Comparison of ENCODE assay signal across 13 cellular contexts in genomic region chr4:48490680-48491513, GRCh38. TPM values are rescaled to one million over a fixed set of nuclear protein-coding genes. Genes with fewer than 3 reads are reported as not detected.
DNase-seq lines count a peak whose midpoint lies in the region; ATAC-seq and TF ChIP-seq lines count a peak whose summit lies in the region.
"Had no signal": no experiment of that assay in that cellular context is flagged by ENCODE, and none has a peak within 500 bp of the region (broad histone marks: within the 10 kb centered on the region; RNA-seq: fewer than 3 reads in every experiment).

No MANE protein-coding gene starts in this region.

- H3K36me3 ChIP-seq in BLaER1 (peaks cover 17% of the 10 kb centered on the region), IMR-90 (ENCODE audit: control insufficient read depth, insufficient read depth, low read length) (no peaks in the 10 kb centered on the region; the same call in 1 of the 2 replicates), neuronal stem cell (replicated peaks in 1 of 2; ENCODE audit: control insufficient read depth in 2 of 2, insufficient read depth in 2 of 2, low read length in 2 of 2) (peaks cover 0 to 3% of the 10 kb centered on the region in 2 donors)

- H2BK5ac ChIP-seq in IMR-90 (ENCODE audit: low read depth, low read length, poor library complexity, severe bottlenecking) (no peak overlapping the region), neuronal stem cell (ENCODE audit: low read length) (peak overlapping the region; percentile 10)

- H3K56ac ChIP-seq in IMR-90 (ENCODE audit: extremely low read depth, insufficient read depth, low read length): no peak overlapping the region; the same call in 1 of the 2 replicates

- H3K4me1 ChIP-seq in BLaER1: no peaks in the 10 kb centered on the region
- H3K4me1 ChIP-seq in IMR-90 (ENCODE audit: control insufficient read depth, insufficient read depth, low read length): no peaks in the 10 kb centered on the region
- H3K4me1 ChIP-seq in foreskin keratinocyte: peaks cover 4% of the 10 kb centered on the region
- H3K4me1 ChIP-seq in neuronal stem cell (ENCODE audit: control insufficient read depth in 2 of 2, insufficient read depth in 1 of 2, low read depth in 1 of 2, low read length in 2 of 2): peaks cover 0 to 2% of the 10 kb centered on the region in 2 donors

- H3K4ac ChIP-seq in IMR-90 (ENCODE audit: low read depth, low read length) (no peak overlapping the region), neuronal stem cell (ENCODE audit: low read length) (no peak overlapping the region)

- no peak overlapping the region for H2BK12ac ChIP-seq in neuronal stem cell (ENCODE audit: low read length)

- H2BK20ac ChIP-seq in IMR-90 (ENCODE audit: low read depth, low read length): no peak overlapping the region

- H3K27me3 ChIP-seq in BLaER1 (peaks cover 43% of the 10 kb centered on the region), IMR-90 (ENCODE audit: control insufficient read depth, insufficient read depth, low read length) (peaks cover 55% of the 10 kb centered on the region), foreskin keratinocyte (peaks cover 75% of the 10 kb centered on the region), neuronal stem cell (ENCODE audit: control insufficient read depth in 3 of 3, insufficient read depth in 3 of 3, low read depth in 1 of 3, low read length in 3 of 3) (peaks cover 0 to 41% (median 15%) of the 10 kb centered on the region in 3 experiments)

- BruUV-seq in IMR-90 (replicated peaks; lab: Mats Ljungman, UMichigan): no TSS peak

- in situ Hi-C loops in IMR-90 (cut with MboI; ENCODE audit: low sequenced_read_pairs): loop anchor here (25.0 kb wide), 1 partner anchor 104 kb away; no protein-coding TSS in a partner anchor

- H3K4me3 ChIP-seq in BLaER1: peak overlapping the region; percentile 44
- no peak overlapping the region for H3K4me3 ChIP-seq in IMR-90 (ENCODE audit: insufficient read depth, low read depth, low read length)
- peak overlapping the region in 1 of 2 donors; percentile 78 for H3K4me3 ChIP-seq in neuronal stem cell (ENCODE audit: low read length in 2 of 2)

- no peak overlapping the region for H2AK9ac ChIP-seq in IMR-90 (replicated peaks; ENCODE audit: low read depth, low read length, poor library complexity)

- H2BK15ac ChIP-seq in IMR-90 (ENCODE audit: low read depth, low read length): no peak overlapping the region
- H2BK15ac ChIP-seq in neuronal stem cell (ENCODE audit: low read length): peak overlapping the region; percentile 60

- intact Hi-C loops in IMR-90 (cut with micrococcal nuclease): no loop called here

- H3K79me1 ChIP-seq in IMR-90 (ENCODE audit: low read depth in 1 of 2, low read length in 2 of 2) (no peaks in the 10 kb centered on the region), neuronal stem cell (ENCODE audit: low read depth, low read length) (no peaks in the 10 kb centered on the region)

- H4K8ac ChIP-seq in IMR-90 (ENCODE audit: low read depth in 2 of 2, low read length in 2 of 2) (no peak overlapping the region), neuronal stem cell (ENCODE audit: low read depth, low read length) (no peak overlapping the region)

- H3K23ac ChIP-seq in IMR-90 (ENCODE audit: low read depth, low read length) (no peak overlapping the region), neuronal stem cell (ENCODE audit: low read depth, low read length, poor library complexity) (peak overlapping the region; percentile 47)

- no peak overlapping the region for H4K5ac ChIP-seq in IMR-90 (ENCODE audit: low read depth, low read length)

- no peak overlapping the region for H3K18ac ChIP-seq in IMR-90 (ENCODE audit: low read depth, low read length)
- H3K18ac ChIP-seq in neuronal stem cell (ENCODE audit: low read length): peak overlapping the region; percentile 88

- TF ChIP-seq CTCF in IMR-90 (conservative IDR thresholded peaks at IDR 0.05; ENCODE audit: low read depth, low read length): no peak
- TF ChIP-seq CTCF in foreskin keratinocyte (conservative IDR thresholded peaks at IDR 0.05): no peak

- H4K91ac ChIP-seq in IMR-90 (ENCODE audit: insufficient read depth, low read depth, low read length) (no peak overlapping the region), neuronal stem cell (ENCODE audit: low read depth, low read length, poor library complexity) (peak overlapping the region; percentile 25)

- H3K9me1 ChIP-seq in IMR-90 (ENCODE audit: insufficient read depth, low read length): no peaks in the 10 kb centered on the region; the same call in 1 of the 2 replicates

- TF ChIP-seq POLR2A in IMR-90 (IDR thresholded peaks at IDR 0.05; ENCODE audit: low read depth, low read length): no peak

- CTCF ChIA-PET in IMR-90 (lab: Yijun Ruan, JAX): no interaction called here

- H2BK120ac ChIP-seq in IMR-90 (ENCODE audit: low read depth, low read length): no peak overlapping the region
- H2BK120ac ChIP-seq in neuronal stem cell (ENCODE audit: low read depth, low read length): no peak overlapping the region

- TF ChIP-seq RAD21 in IMR-90 (IDR thresholded peaks at IDR 0.05; ENCODE audit: low read length): no peak

- POLR2A ChIA-PET in IMR-90 (lab: Charles Lee; ENCODE audit: unreplicated experiment): no interaction called here

- H3K14ac ChIP-seq in IMR-90 (replicated peaks; ENCODE audit: low read depth, low read length): no peak overlapping the region
- H3K14ac ChIP-seq in neuronal stem cell (ENCODE audit: low read length): peak overlapping the region; percentile 49

- H3K4me2 ChIP-seq in BLaER1 (no peak overlapping the region), IMR-90 (ENCODE audit: low read depth, low read length) (no peak overlapping the region), neuronal stem cell (ENCODE audit: insufficient read depth, low read length, poor library complexity, severe bottlenecking) (peak overlapping the region; percentile 85)

- H2AFZ ChIP-seq in IMR-90 (replicated peaks; ENCODE audit: low read length, poor library complexity) (peak overlapping the region; percentile 78), neuronal stem cell (ENCODE audit: low read length) (no peak overlapping the region)

- DNase-seq in IMR-90 (no peak), foreskin keratinocyte (no peak), neuronal stem cell (ENCODE audit: low spot score) (no peak), NCI-H526 treated with DMSO at 0.1 percent for 48 hours (lab: John Stamatoyannopoulos, UW) (no peak), AML-193 (lab: John Stamatoyannopoulos, UW) (no peak)

- dilution Hi-C loops in IMR-90 (cut with HindIII; ENCODE audit: low sequenced_read_pairs, unreplicated experiment): no loop called here

- no peak overlapping the region for H2AK5ac ChIP-seq in IMR-90 (ENCODE audit: low read depth, low read length)
- H2AK5ac ChIP-seq in neuronal stem cell (ENCODE audit: low read depth, low read length): peak overlapping the region; percentile 64

- H3K9me3 ChIP-seq in BLaER1 (peaks cover 28% of the 10 kb centered on the region), IMR-90 (ENCODE audit: control insufficient read depth, insufficient read depth, low read length) (peaks cover 18% of the 10 kb centered on the region), neuronal stem cell (replicated peaks in 1 of 2; ENCODE audit: control insufficient read depth in 2 of 2, insufficient read depth in 1 of 2, low read depth in 1 of 2, low read length in 2 of 2) (no peaks in the 10 kb centered on the region)

- WGBS in IMR-90 (ENCODE audit: extremely low coverage in 2 of 2, insufficient read length in 1 of 2), 2 experiments: 7% methylated on average over 55 of the region's 104 CpGs; no CpG with 5 or more reads in 1 of the 2 experiments
- no CpG with 5 or more reads among the region's 104 CpGs for WGBS in neuronal stem cell (ENCODE audit: extremely low coverage in 2 of 2, insufficient read length in 2 of 2, insufficient replicate concordance in 1 of 2), 2 donors

- ATAC-seq in IMR-90 (ENCODE audit: low read depth) (no peak), foreskin keratinocyte (peak; percentile 14), HG03139 (IDR thresholded peaks at IDR 0.05; ENCODE audit: unreplicated experiment) (no peak), GM18517 (IDR thresholded peaks at IDR 0.05; ENCODE audit: unreplicated experiment) (no peak)
- ATAC-seq: sciatic nerve had no signal

- no peak overlapping the region for H3K27ac ChIP-seq in BLaER1
- no peak overlapping the region for H3K27ac ChIP-seq in IMR-90 (ENCODE audit: insufficient read depth, low read length)
- H3K27ac ChIP-seq in foreskin keratinocyte: no peak overlapping the region
- H3K27ac ChIP-seq in neuronal stem cell (replicated peaks; ENCODE audit: low read length): no peak overlapping the region

- H3K9ac ChIP-seq in BLaER1 (no peak overlapping the region), IMR-90 (ENCODE audit: low read depth, low read length) (no peak overlapping the region), neuronal stem cell (ENCODE audit: low read depth, low read length, poor library complexity) (no peak overlapping the region)

- H4K20me1 ChIP-seq in BLaER1 (no peaks in the 10 kb centered on the region), IMR-90 (ENCODE audit: insufficient read depth, low read length) (no peaks in the 10 kb centered on the region)

TF ChIP-seq in IMR-90, 13 proteins besides CTCF, POLR2A, EP300 and RAD21 (continues in another document):
- TF ChIP-seq RCOR1 (IDR thresholded peaks at IDR 0.05; ENCODE audit: insufficient replicate concordance, low read length) (no peak), ELK1 (IDR thresholded peaks at IDR 0.05; ENCODE audit: borderline replicate concordance, low read depth, low read length) (no peak)

RNA-seq across cellular contexts. Expression of gene ZAR1, which starts 0.8 kb away (rescaled TPM):
- total RNA-seq in IMR-90 (2012; rRNA removed) (not detected in 2 replicates), foreskin keratinocyte (not detected in 2 replicates)
- polyA plus RNA-seq in IMR-90 (2012; rRNA removed) (not detected in 2 replicates), foreskin keratinocyte (not detected in 2 replicates)
- polyA plus RNA-seq in IMR-90 (2012; cell fraction: cytosol; rRNA removed): not detected in 2 replicates
- 0.05 TPM in 1 of 2 replicates, not detected in the other for polyA plus RNA-seq in IMR-90 (2012; cell fraction: nucleus; rRNA removed; ENCODE audit: low replicate concordance)
- 0.04 TPM for polyA plus RNA-seq in neuronal stem cell (2013, experiment 1 of 2)
- not detected for polyA plus RNA-seq in neuronal stem cell (2013, experiment 2 of 2)
- total RNA-seq: CD4-positive, alpha-beta memory T cell; sciatic nerve had no signal
- polyA plus RNA-seq: adipose tissue; CD4-positive, alpha-beta memory T cell; IgD-negative memory B cell; liver had no signal

RNA-seq across cellular contexts. Expression of gene SLC10A4, which starts 7.8 kb away (rescaled TPM):
- total RNA-seq in IMR-90 (2012; rRNA removed) (not detected in 2 replicates), foreskin keratinocyte (not detected in 2 replicates)
- polyA plus RNA-seq in IMR-90 (2012; rRNA removed) (not detected in 2 replicates), foreskin keratinocyte (not detected in 2 replicates)
- polyA plus RNA-seq in IMR-90 (2012; cell fraction: cytosol; rRNA removed): not detected in 2 replicates
- polyA plus RNA-seq in IMR-90 (2012; cell fraction: nucleus; rRNA removed; ENCODE audit: low replicate concordance): 0.25 and 0.41 TPM in 2 replicates
- polyA plus RNA-seq in neuronal stem cell (2013, experiment 1 of 2): 0.57 TPM
- 0.43 TPM for polyA plus RNA-seq in neuronal stem cell (2013, experiment 2 of 2)
- total RNA-seq: sciatic nerve had no signal
- polyA plus RNA-seq: CD4-positive, alpha-beta memory T cell; IgD-negative memory B cell; liver had no signal
